In genomic region chr9:77748214-77748772, GRCh38 we compare ENCODE assay signal across 21 cellular contexts.
"Had no signal": no experiment of that assay in that cellular context is flagged by ENCODE, and none has a peak within 500 bp of the region (broad histone marks: within the 10 kb centered on the region; RNA-seq: fewer than 3 reads in every experiment).

No MANE protein-coding gene starts in this region.

- H3K27me3 ChIP-seq: esophagus muscularis mucosa, gastrocnemius medialis, heart right ventricle, neutrophil, right atrium auricular region, testis, tibial nerve had no signal

- H3K27ac ChIP-seq: epithelial cell of prostate, gastrocnemius medialis, heart right ventricle, neutrophil, psoas muscle, right atrium auricular region, testis, tibial nerve had no signal

- H3K4me3 ChIP-seq: esophagus muscularis mucosa, gastrocnemius medialis, heart right ventricle, psoas muscle, right atrium auricular region, testis, tibial nerve had no signal

- ATAC-seq: effector memory CD8-positive, alpha-beta T cell; gastrocnemius medialis; heart right ventricle; left lobe of liver; naive thymus-derived CD4-positive, alpha-beta T cell; psoas muscle had no signal

- H3K27ac Mint-ChIP-seq: dendritic cell treated with granulocyte-macrophage colony-stimulating factor and Interleukin-4, amounts not matched to agents 40 ng/mL and 50 ng/mL, for 4 days; effector memory CD8-positive, alpha-beta T cell; nephron progenitor cell had no signal

- H3K9me3 Mint-ChIP-seq: dendritic cell treated with granulocyte-macrophage colony-stimulating factor and Interleukin-4, amounts not matched to agents 40 ng/mL and 50 ng/mL, for 4 days; effector memory CD8-positive, alpha-beta T cell had no signal

- H3K27me3 Mint-ChIP-seq: dendritic cell treated with granulocyte-macrophage colony-stimulating factor and Interleukin-4, amounts not matched to agents 40 ng/mL and 50 ng/mL, for 4 days; naive thymus-derived CD4-positive, alpha-beta T cell had no signal

- H3K4me3 Mint-ChIP-seq: dendritic cell treated with granulocyte-macrophage colony-stimulating factor and Interleukin-4, amounts not matched to agents 40 ng/mL and 50 ng/mL, for 4 days; effector memory CD8-positive, alpha-beta T cell; nephron progenitor cell had no signal

- DNase-seq: effector memory CD8-positive, alpha-beta T cell; gastrocnemius medialis; heart right ventricle; hypothalamus; islet precursor cell; mammary epithelial cell; naive thymus-derived CD4-positive, alpha-beta T cell; nephron progenitor cell; psoas muscle; small intestine; stimulated activated CD4-positive, alpha-beta T cell treated with anti-CD3 and anti-CD28 coated beads, Interleukin-12 subunit alpha, Interleukin-12 subunit beta, amount 100 ng/mL, for 4 hours; stimulated activated CD4-positive, alpha-beta T cell treated with anti-CD3 and anti-CD28 coated beads, Interleukin-2, amount 100 ng/mL, for 48 hours; stimulated activated naive CD4-positive, alpha-beta T cell treated with Interleukin-2 at 50 U/mL for 16 hours; testis had no signal

- H3K36me3 ChIP-seq: esophagus muscularis mucosa, gastrocnemius medialis, heart right ventricle, right atrium auricular region had no signal

- H3K9me3 ChIP-seq: esophagus muscularis mucosa, gastrocnemius medialis, neutrophil, psoas muscle, right atrium auricular region, testis had no signal

- H3K4me1 ChIP-seq: psoas muscle had no signal
